In the genomic region with DNA sequence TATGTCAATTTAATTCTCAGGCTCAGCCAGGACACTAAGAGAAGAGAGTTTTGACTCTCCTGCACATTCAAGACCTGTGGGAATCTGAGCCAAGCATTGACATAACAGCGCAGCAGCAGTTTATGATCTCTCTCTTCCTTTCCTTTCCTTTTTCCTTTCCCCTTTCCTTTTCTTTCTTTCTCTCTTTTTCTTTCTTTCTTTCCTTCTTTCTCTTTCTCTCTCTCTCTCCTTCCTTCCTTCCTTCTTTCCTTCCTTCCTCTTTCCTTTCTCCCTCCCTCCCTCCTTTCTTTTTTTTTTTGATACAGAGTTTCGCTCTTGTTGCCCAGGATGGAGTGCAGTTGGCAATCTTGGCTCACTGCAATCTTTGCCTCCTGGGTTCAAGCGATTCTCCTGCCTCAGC, we compare ENCODE assay signal across 14 cellular contexts. TPM values are rescaled to one million over a fixed set of nuclear protein-coding genes. Genes with fewer than 3 reads are reported as not detected.
DNase-seq lines count a peak whose midpoint lies in the region; ATAC-seq and TF ChIP-seq lines count a peak whose summit lies in the region.
"Had no signal": no experiment of that assay in that cellular context is flagged by ENCODE, and none has a peak within 500 bp of the region (broad histone marks: within the 10 kb centered on the region; RNA-seq: fewer than 3 reads in every experiment).

No MANE protein-coding gene starts in this region.

- H3K27ac ChIP-seq in heart right ventricle (peak overlapping the region in 9 of 10 donors; percentile 22 to 79 (median 73)), uterus (peak overlapping the region; percentile 39 to 50)
- H3K27ac ChIP-seq: vagina had no signal

- H3K36me3 Mint-ChIP-seq in dendritic cell treated with granulocyte-macrophage colony-stimulating factor and Interleukin-4, amounts not matched to agents 40 ng/mL and 50 ng/mL, for 4 days (ENCODE audit: low read depth): no peaks in the 10 kb centered on the region
- H3K36me3 Mint-ChIP-seq in nephron (ENCODE audit: low read depth): no peaks in the 10 kb centered on the region
- H3K36me3 Mint-ChIP-seq: CD4-positive, alpha-beta memory T cell had no signal

- H3K36me3 ChIP-seq in heart right ventricle (no peaks in the 10 kb centered on the region), uterus (no peaks in the 10 kb centered on the region)
- H3K36me3 ChIP-seq: vagina had no signal

- H3K4me1 ChIP-seq in heart right ventricle (peaks cover 0 to 29% (median 0%) of the 10 kb centered on the region in 9 donors), uterus (no peaks in the 10 kb centered on the region)
- H3K4me1 ChIP-seq: vagina had no signal

- intact Hi-C loops in heart right ventricle (cut with DNase I) (no loop called here), left cardiac atrium (cut with DNase I) (no loop called here), uterus (cut with DNase I; ENCODE audit: low total_unique reads) (no loop called here)
- intact Hi-C loops in dendritic cell treated with granulocyte-macrophage colony-stimulating factor and Interleukin-4, amounts not matched to agents 40 ng/mL and 50 ng/mL, for 4 days (cut with micrococcal nuclease): no loop called here

- peaks cover 22% of the 10 kb centered on the region for H3K4me1 Mint-ChIP-seq in dendritic cell treated with granulocyte-macrophage colony-stimulating factor and Interleukin-4, amounts not matched to agents 40 ng/mL and 50 ng/mL, for 4 days (ENCODE audit: low read depth)
- H3K4me1 Mint-ChIP-seq in nephron: peaks cover 21% of the 10 kb centered on the region

- H3K4me3 Mint-ChIP-seq in dendritic cell treated with granulocyte-macrophage colony-stimulating factor and Interleukin-4, amounts not matched to agents 40 ng/mL and 50 ng/mL, for 4 days: no peak overlapping the region
- no peak overlapping the region for H3K4me3 Mint-ChIP-seq in nephron
- H3K4me3 Mint-ChIP-seq: CD4-positive, alpha-beta memory T cell had no signal

- no peaks in the 10 kb centered on the region for H3K27me3 Mint-ChIP-seq in dendritic cell treated with granulocyte-macrophage colony-stimulating factor and Interleukin-4, amounts not matched to agents 40 ng/mL and 50 ng/mL, for 4 days
- H3K27me3 Mint-ChIP-seq in nephron (ENCODE audit: low read depth): no peaks in the 10 kb centered on the region
- H3K27me3 Mint-ChIP-seq: CD4-positive, alpha-beta memory T cell had no signal

- WGBS in heart right ventricle, 2 donors: 69 to 88% methylated on average over 3 of the region's 3 CpGs

- DNase-seq in heart right ventricle: no peak
- DNase-seq in left cardiac atrium: no peak
- no peak for DNase-seq in uterus
- no peak for DNase-seq in stimulated activated CD4-positive, alpha-beta T cell treated with anti-CD3 and anti-CD28 coated beads, Interleukin-2, amount 100 ng/mL, for 48 hours
- no peak for DNase-seq in NAMALWA (ENCODE audit: low spot score)
- no peak for DNase-seq in activated T-cell treated with anti-CD3 and anti-CD28 coated beads, Interleukin-2, amount 50 U/mL, for 48 hours
- DNase-seq: ACHN; activated gamma-delta T cell; CD4-positive, alpha-beta memory T cell; stimulated activated CD4-positive, alpha-beta T cell treated with anti-CD3 and anti-CD28 coated beads, Interleukin-4, amount 100 ng/mL, for 1 hour had no signal

- ATAC-seq in heart right ventricle (no peak), left cardiac atrium (no peak)
- ATAC-seq: GM12878 had no signal

- TF ChIP-seq CTCF in heart right ventricle (IDR thresholded peaks at IDR 0.05) (no peak), nephron (IDR thresholded peaks at IDR 0.05; ENCODE audit: unreplicated experiment in 3 of 3) (no peak), uterus (IDR thresholded peaks at IDR 0.05) (no peak)

- no peaks in the 10 kb centered on the region for H3K9me3 Mint-ChIP-seq in dendritic cell treated with granulocyte-macrophage colony-stimulating factor and Interleukin-4, amounts not matched to agents 40 ng/mL and 50 ng/mL, for 4 days
- H3K9me3 Mint-ChIP-seq in nephron: no peaks in the 10 kb centered on the region
- H3K9me3 Mint-ChIP-seq: CD4-positive, alpha-beta memory T cell had no signal

- H3K9me3 ChIP-seq in heart right ventricle (no peaks in the 10 kb centered on the region), uterus (no peaks in the 10 kb centered on the region)
- H3K9me3 ChIP-seq: vagina had no signal

- peak overlapping the region; percentile 67 for H3K27ac Mint-ChIP-seq in dendritic cell treated with granulocyte-macrophage colony-stimulating factor and Interleukin-4, amounts not matched to agents 40 ng/mL and 50 ng/mL, for 4 days
- H3K27ac Mint-ChIP-seq in nephron: peak overlapping the region; percentile 32 to 93 (median 69)
- H3K27ac Mint-ChIP-seq: CD4-positive, alpha-beta memory T cell had no signal

- no peaks in the 10 kb centered on the region for H3K27me3 ChIP-seq in heart right ventricle
- no peaks in the 10 kb centered on the region for H3K27me3 ChIP-seq in uterus
- H3K27me3 ChIP-seq: vagina had no signal

- TF ChIP-seq POLR2A in uterus (IDR thresholded peaks at IDR 0.05): no peak

- H3K4me3 ChIP-seq in heart right ventricle (no peak overlapping the region), uterus (no peak overlapping the region)
- H3K4me3 ChIP-seq: GM12878, vagina had no signal

RNA-seq across cellular contexts. Expression of a gene that starts 21.6 kb away (rescaled TPM):
- total RNA-seq in heart right ventricle (100 to 1,000 TPM in 5 of 10 donors, 10 to 100 TPM in 5; 73.5 to 273 (median 102) TPM), left cardiac atrium (100 to 1,000 TPM; 291 to 408 TPM), uterus (100 to 1,000 TPM; 116 to 358 (median 220) TPM)
- 100 to 1,000 TPM; 508 to 884 TPM for polyA plus RNA-seq in heart right ventricle
